In genomic region chr7:158351051-158351450, GRCh38 we compare ENCODE assay signal across 16 cellular contexts.
DNase-seq lines count a peak whose midpoint lies in the region; ATAC-seq, FAIRE-seq and TF ChIP-seq lines count a peak whose summit lies in the region.
"Had no signal": no experiment of that assay in that cellular context is flagged by ENCODE, and none has a peak within 500 bp of the region (broad histone marks: within the 10 kb centered on the region; RNA-seq: fewer than 3 reads in every experiment).

No MANE protein-coding gene starts in this region.

- no peak for TF ChIP-seq POLR2A in H1 (IDR thresholded peaks at IDR 0.05; ENCODE audit: control extremely low read depth in 1 of 2, low read depth in 2 of 2, low read length in 2 of 2)

- H3K4me2 ChIP-seq in H1 (ENCODE audit: insufficient read depth in 1 of 2, low read depth in 2 of 2, low read length in 2 of 2) = peak overlapping the region; percentile 61 to 84

- H3K9ac ChIP-seq in HUES48 (ENCODE audit: low read depth, low read length) (no peak overlapping the region), H1 (replicated peaks in 1 of 4; ENCODE audit: extremely low read depth in 1 of 4, low read depth in 3 of 4, low read length in 3 of 4) (no peak overlapping the region)

- intact Hi-C loops in naive thymus-derived CD4-positive, alpha-beta T cell (cut with micrococcal nuclease) = no loop called here

- DNase-seq in H1 (ENCODE audit: low read depth in 1 of 2, low spot score in 2 of 2) (no peak), type B pancreatic cell (ENCODE audit: extremely low spot score, unreplicated experiment) (peak; percentile 49), HK-2 (ENCODE audit: unreplicated experiment) (no peak), hippocampal formation (lab: John Stamatoyannopoulos, UW) (no peak)
- DNase-seq in naive thymus-derived CD4-positive, alpha-beta T cell = no peak
- DNase-seq: Kasumi-1, NCI-H1105 treated with DMSO at 0.1 percent for 48 hours, NCI-H1930, NCI-H2171, NCI-H446 treated with DMSO at 0.1 percent for 48 hours, NCI-H774 had no signal

- H3K56ac ChIP-seq in H1 (replicated peaks; ENCODE audit: insufficient read length, low read depth, low read length) = no peak overlapping the region

- 0 out of 2 replicates have a peak overlapping the region, but pooled peaks have one; percentile 17 for H2BK12ac ChIP-seq in H1 (ENCODE audit: low read depth, low read length)

- no peak overlapping the region; the same call in 1 of the 2 replicates for H3K18ac ChIP-seq in H1 (ENCODE audit: extremely low read depth, low read length)

- no peak overlapping the region for H4K5ac ChIP-seq in H1 (ENCODE audit: insufficient read length, low read depth, low read length)

- no peak for TF ChIP-seq RAD21 in H1 (IDR thresholded peaks at IDR 0.05 in 1 of 2, conservative IDR thresholded peaks at IDR 0.05 in 1 of 2; ENCODE audit: low read depth in 2 of 2, low read length in 2 of 2)

- no peak overlapping the region for H3K27ac Mint-ChIP-seq in naive thymus-derived CD4-positive, alpha-beta T cell
- H3K27ac Mint-ChIP-seq in type B pancreatic cell = no peak overlapping the region
- H3K27ac Mint-ChIP-seq: CD8-positive, alpha-beta T cell had no signal

- H3K27ac ChIP-seq in HUES48 (ENCODE audit: low read depth, low read length) (no peak overlapping the region), H1 (ENCODE audit: low read depth, low read length) (no peak overlapping the region)
- no peak overlapping the region for H3K27ac ChIP-seq in naive thymus-derived CD4-positive, alpha-beta T cell (ENCODE audit: low read depth, low read length)

- H3K4me3 ChIP-seq in HUES48 (ENCODE audit: low read depth, low read length) (peak overlapping the region; percentile 28; the same call in 1 of the 2 replicates), H1 (ENCODE audit: extremely low read depth in 1 of 4, insufficient read depth in 2 of 4, low read depth in 3 of 4, low read length in 4 of 4) (peak overlapping the region; percentile 3 to 58 (median 26); a peak in 4 of 8 replicates)
- no peak overlapping the region for H3K4me3 ChIP-seq in naive thymus-derived CD4-positive, alpha-beta T cell (ENCODE audit: low read length)

- peak overlapping the region; percentile 49 for H3K4ac ChIP-seq in H1 (replicated peaks; ENCODE audit: insufficient read length, low read depth, low read length)

- H4K8ac ChIP-seq in H1 (ENCODE audit: extremely low read depth, insufficient read depth, low read length) = no peak overlapping the region

- H2BK15ac ChIP-seq in H1 (ENCODE audit: low read length) = no peak overlapping the region

- CTCF ChIA-PET in H1 (lab: Charles Lee; ENCODE audit: partially characterized antibody) = interaction anchor here (0.9 to 2.2 kb wide), 2 partner anchors 16 to 149 kb away, joined by 3 to 4 read pairs; no protein-coding TSS in a partner anchor
- CTCF ChIA-PET in naive thymus-derived CD4-positive, alpha-beta T cell (lab: Charles Lee) = no interaction called here

- H3K9me3 ChIP-seq in HUES48 (ENCODE audit: control insufficient read depth, insufficient read depth, low read length) = peaks cover 4% of the 10 kb centered on the region; the same call in 1 of the 2 replicates
- H3K9me3 ChIP-seq in H1 (ENCODE audit: insufficient read depth in 2 of 2, low read depth in 1 of 2, low read length in 1 of 2) = peaks cover 0 to 5% of the 10 kb centered on the region in 2 experiments; a peak in 1 of 4 replicates
- no peaks in the 10 kb centered on the region for H3K9me3 ChIP-seq in naive thymus-derived CD4-positive, alpha-beta T cell (ENCODE audit: control insufficient read depth in 2 of 3, low read length in 3 of 3)

- FAIRE-seq in H1 (lab: Jason Lieb, UNC) = no peak
- FAIRE-seq: H54 had no signal

- H3K79me2 ChIP-seq in H1 (ENCODE audit: control insufficient read depth in 1 of 2, insufficient read depth in 2 of 2, low read length in 2 of 2) = no peaks in the 10 kb centered on the region

- no peak overlapping the region for H3K23ac ChIP-seq in H1 (ENCODE audit: insufficient read length)

- H2AFZ ChIP-seq in H1 (ENCODE audit: low read length) = no peak overlapping the region

- no peak overlapping the region for H3K4me3 Mint-ChIP-seq in naive thymus-derived CD4-positive, alpha-beta T cell
- no peak overlapping the region for H3K4me3 Mint-ChIP-seq in type B pancreatic cell
- H3K4me3 Mint-ChIP-seq: CD8-positive, alpha-beta T cell had no signal

- peaks cover 3% of the 10 kb centered on the region; the same call in 1 of the 2 replicates for H3K23me2 ChIP-seq in H1 (ENCODE audit: low read depth, low read length)

- H3K36me3 Mint-ChIP-seq in naive thymus-derived CD4-positive, alpha-beta T cell = peaks cover 0 to 13% (median 0%) of the 10 kb centered on the region in 5 donors
- H3K36me3 Mint-ChIP-seq in type B pancreatic cell = no peaks in the 10 kb centered on the region
- H3K36me3 Mint-ChIP-seq: CD8-positive, alpha-beta T cell had no signal

- H3K9me3 Mint-ChIP-seq in naive thymus-derived CD4-positive, alpha-beta T cell = peaks cover 0 to 31% (median 10%) of the 10 kb centered on the region in 11 donors
- peaks cover 5% of the 10 kb centered on the region for H3K9me3 Mint-ChIP-seq in type B pancreatic cell

- H3K27me3 Mint-ChIP-seq in naive thymus-derived CD4-positive, alpha-beta T cell = peaks cover 0 to 14% (median 10%) of the 10 kb centered on the region in 5 donors
- peaks cover 67% of the 10 kb centered on the region for H3K27me3 Mint-ChIP-seq in type B pancreatic cell

- H3K4me1 Mint-ChIP-seq in naive thymus-derived CD4-positive, alpha-beta T cell = no peaks in the 10 kb centered on the region
- H3K4me1 Mint-ChIP-seq in type B pancreatic cell (ENCODE audit: unreplicated experiment) = peaks cover 5% of the 10 kb centered on the region

- no peaks in the 10 kb centered on the region for H4K20me1 ChIP-seq in H1 (replicated peaks in 1 of 2; ENCODE audit: control insufficient read depth in 1 of 2, insufficient read depth in 2 of 2, low read length in 2 of 2)

- H3K79me1 ChIP-seq in H1 (ENCODE audit: low read depth, low read length) = no peaks in the 10 kb centered on the region

- no peak overlapping the region for H2BK120ac ChIP-seq in H1 (replicated peaks; ENCODE audit: low read depth, low read length)

- no peak overlapping the region for H2BK5ac ChIP-seq in H1 (ENCODE audit: low read depth, low read length)

- TF ChIP-seq EP300 in H1 (IDR thresholded peaks at IDR 0.05; ENCODE audit: borderline replicate concordance in 1 of 2, low read depth in 2 of 2, low read length in 2 of 2) = no peak

- TF ChIP-seq CTCF in H1 (IDR thresholded peaks at IDR 0.05; ENCODE audit: control extremely low read depth in 1 of 3, insufficient read depth in 1 of 3, low read depth in 1 of 3, low read length in 3 of 3) = no peak
- TF ChIP-seq CTCF in type B pancreatic cell (conservative IDR thresholded peaks at IDR 0.05) = no peak

- no peak overlapping the region for H3K14ac ChIP-seq in H1 (ENCODE audit: insufficient read length)

- WGBS in H1 (ENCODE audit: extremely low coverage in 1 of 2, insufficient coverage in 1 of 2, insufficient read length in 1 of 2, insufficient replicate concordance in 2 of 2, low coverage in 1 of 2, low lambda C conversion rate in 2 of 2, missing lambda C conversion rate in 1 of 2), 2 experiments = 44% methylated on average over 11 of the region's 11 CpGs; no CpG with 5 or more reads in 1 of the 2 experiments

- H3K27me3 ChIP-seq in HUES48 (ENCODE audit: control insufficient read depth, insufficient read depth, low read length) = peaks cover 13% of the 10 kb centered on the region
- H3K27me3 ChIP-seq in H1 (replicated peaks in 1 of 4; ENCODE audit: control insufficient read depth in 3 of 4, extremely low read depth in 1 of 4, insufficient read depth in 3 of 4, low read length in 3 of 4) = peaks cover 0 to 20% (median 11%) of the 10 kb centered on the region in 4 experiments; a peak in 4 of 7 replicates
- H3K27me3 ChIP-seq in naive thymus-derived CD4-positive, alpha-beta T cell (ENCODE audit: control insufficient read depth in 2 of 2, insufficient read depth in 2 of 2, low read length in 2 of 2) = no peaks in the 10 kb centered on the region

- H3K36me3 ChIP-seq in HUES48 (ENCODE audit: control insufficient read depth, insufficient read depth, low read length) (no peaks in the 10 kb centered on the region), H1 (ENCODE audit: control insufficient read depth in 2 of 4, insufficient read depth in 4 of 4, low read length in 3 of 4) (no peaks in the 10 kb centered on the region)
- no peaks in the 10 kb centered on the region for H3K36me3 ChIP-seq in naive thymus-derived CD4-positive, alpha-beta T cell (ENCODE audit: control insufficient read depth in 2 of 3, insufficient read depth in 3 of 3, low read length in 3 of 3)

- POLR2A ChIA-PET in H1 (lab: Charles Lee; ENCODE audit: partially characterized antibody) = interaction anchor here (0.6 kb wide), 1 partner anchor 119 kb away, joined by 4 read pairs; no protein-coding TSS in a partner anchor
- POLR2A ChIA-PET in naive thymus-derived CD4-positive, alpha-beta T cell (lab: Charles Lee) = no interaction called here

- peak; percentile 44 for ATAC-seq in naive thymus-derived CD4-positive, alpha-beta T cell
- no peak for ATAC-seq in GM21786 (IDR thresholded peaks at IDR 0.05; ENCODE audit: unreplicated experiment)
- ATAC-seq: CD8-positive, alpha-beta T cell; Right ventricle myocardium inferior had no signal

- H2BK20ac ChIP-seq in H1 (ENCODE audit: low read length) = peak overlapping the region; percentile 48; the same call in 1 of the 2 replicates

- H4K91ac ChIP-seq in H1 (replicated peaks; ENCODE audit: insufficient read length, low read length) = no peak overlapping the region

- no peak overlapping the region for H2AK5ac ChIP-seq in H1 (ENCODE audit: low read depth, low read length)

- H3K4me1 ChIP-seq in HUES48 (ENCODE audit: control insufficient read depth, insufficient read depth, low read length) = no peaks in the 10 kb centered on the region
- peaks cover 0 to 10% (median 4%) of the 10 kb centered on the region in 4 experiments; a peak in 3 of 7 replicates for H3K4me1 ChIP-seq in H1 (replicated peaks in 1 of 4; ENCODE audit: control insufficient read depth in 3 of 4, insufficient read depth in 4 of 4, low read length in 3 of 4)
- H3K4me1 ChIP-seq in naive thymus-derived CD4-positive, alpha-beta T cell (ENCODE audit: control insufficient read depth in 2 of 2, insufficient read depth in 2 of 2, low read length in 2 of 2) = no peaks in the 10 kb centered on the region

TF ChIP-seq in H1, 55 proteins besides CTCF, POLR2A, EP300 and RAD21:
- TF ChIP-seq TAF7 (optimal IDR thresholded peaks at IDR 0.05; ENCODE audit: borderline replicate concordance, low read depth, low read length) = no peak
- no peak for TF ChIP-seq ASH2L (IDR thresholded peaks at IDR 0.05; ENCODE audit: low read length)
- no peak for TF ChIP-seq SRF (IDR thresholded peaks at IDR 0.05; ENCODE audit: low read depth, low read length)
